In genomic region chr9:126838895-126839294, GRCh38 we compare ENCODE assay signal across 20 cellular contexts. TPM values are rescaled to one million over a fixed set of nuclear protein-coding genes. Genes with fewer than 3 reads are reported as not detected.
A peak's percentile ranks its signal among the peaks of the same experiment; 100 is the strongest.
DNase-seq lines count a peak whose midpoint lies in the region; ATAC-seq lines count a peak whose summit lies in the region.
"Had no signal": no experiment of that assay in that cellular context is flagged by ENCODE, and none has a peak within 500 bp of the region (broad histone marks: within the 10 kb centered on the region; RNA-seq: fewer than 3 reads in every experiment).

No MANE protein-coding gene starts in this region.

- H3K27ac Mint-ChIP-seq in activated T-cell treated with anti-CD3 and anti-CD28 coated beads, Interleukin-2, amount 50 U/mL, for 72 hours: peak overlapping the region; percentile 36
- H3K27ac Mint-ChIP-seq in activated T-helper 2 cell treated with anti-CD3 and anti-CD28 coated beads, Interferon-gamma antibody, Interleukin-2, Interleukin-4, amounts not matched to agents 10 μg/mL and 5 μg/mL and 100 μg/mL, durations not matched to agents 14 hours and 24 hours and 36 hours: peak overlapping the region; percentile 24

- H3K9me3 Mint-ChIP-seq in activated T-cell treated with anti-CD3 and anti-CD28 coated beads, Interleukin-2, amount 50 U/mL, for 72 hours: no peaks in the 10 kb centered on the region
- H3K9me3 Mint-ChIP-seq in activated T-helper 2 cell treated with anti-CD3 and anti-CD28 coated beads, Interferon-gamma antibody, Interleukin-2, Interleukin-4, amounts not matched to agents 10 μg/mL and 5 μg/mL and 100 μg/mL, durations not matched to agents 14 hours and 24 hours and 36 hours: no peaks in the 10 kb centered on the region
- H3K9me3 Mint-ChIP-seq: neural crest cell had no signal

- peak; percentile 47 to 57 for DNase-seq in activated T-cell treated with anti-CD3 and anti-CD28 coated beads, Interleukin-2, amount 50 U/mL, for 72 hours
- no peak for DNase-seq in activated T-cell treated with anti-CD3 and anti-CD28 coated beads, Interleukin-2, amount 50 U/mL, for 48 hours
- DNase-seq in activated T-helper 2 cell treated with anti-CD3 and anti-CD28 coated beads, Interferon-gamma antibody, Interleukin-2, Interleukin-4, amounts not matched to agents 10 μg/mL and 5 μg/mL and 100 μg/mL, durations not matched to agents 14 hours and 24 hours and 36 hours (ENCODE audit: low spot score): no peak
- peak; percentile 51 for DNase-seq in superior temporal gyrus (ENCODE audit: extremely low spot score)
- no peak for DNase-seq in stimulated activated CD4-positive, alpha-beta T cell treated with anti-CD3 and anti-CD28 coated beads, Interleukin-12 subunit alpha, Interleukin-12 subunit beta, amount 100 ng/mL, for 4 hours
- DNase-seq in NCI-H524 (lab: John Stamatoyannopoulos, UW): no peak
- DNase-seq: ACHN; activated CD4-positive, alpha-beta T cell treated with anti-CD3 and anti-CD28 coated beads, Interleukin-2, amount 50 U/mL, for 4 hours; activated naive CD4-positive, alpha-beta T cell treated with Interleukin-2 at 50 U/mL for 16 hours; brain microvascular endothelial cell; COR-L47; foreskin melanocyte; lower lobe of right lung; NK-92 treated with Interleukin-12 subunit alpha and Interleukin-12 subunit beta, amount 100 ng/mL, for 24 hours; stimulated activated CD4-positive, alpha-beta T cell treated with anti-CD3 and anti-CD28 coated beads, Interleukin-2, amount 100 ng/mL, for 24 hours had no signal

- intact Hi-C loops in activated T-helper 2 cell treated with anti-CD3 and anti-CD28 coated beads, Interferon-gamma antibody, Interleukin-2, Interleukin-4, amounts not matched to agents 10 μg/mL and 5 μg/mL and 100 μg/mL, durations not matched to agents 14 hours and 24 hours and 36 hours (cut with micrococcal nuclease): no loop called here

- H3K4me1 Mint-ChIP-seq in activated T-cell treated with anti-CD3 and anti-CD28 coated beads, Interleukin-2, amount 50 U/mL, for 72 hours (ENCODE audit: low read depth): peaks cover 63% of the 10 kb centered on the region
- peaks cover 43% of the 10 kb centered on the region for H3K4me1 Mint-ChIP-seq in activated T-helper 2 cell treated with anti-CD3 and anti-CD28 coated beads, Interferon-gamma antibody, Interleukin-2, Interleukin-4, amounts not matched to agents 10 μg/mL and 5 μg/mL and 100 μg/mL, durations not matched to agents 14 hours and 24 hours and 36 hours (ENCODE audit: low read depth)

- H3K27me3 Mint-ChIP-seq in activated T-cell treated with anti-CD3 and anti-CD28 coated beads, Interleukin-2, amount 50 U/mL, for 72 hours (ENCODE audit: low read depth): no peaks in the 10 kb centered on the region
- H3K27me3 Mint-ChIP-seq in activated T-helper 2 cell treated with anti-CD3 and anti-CD28 coated beads, Interferon-gamma antibody, Interleukin-2, Interleukin-4, amounts not matched to agents 10 μg/mL and 5 μg/mL and 100 μg/mL, durations not matched to agents 14 hours and 24 hours and 36 hours (ENCODE audit: low read depth): no peaks in the 10 kb centered on the region

- ATAC-seq in activated T-cell treated with anti-CD3 and anti-CD28 coated beads, Interleukin-2, amount 50 U/mL, for 72 hours (replicated peaks in 1 of 2): peak; percentile 76
- ATAC-seq in GM19463 (IDR thresholded peaks at IDR 0.05; ENCODE audit: unreplicated experiment) (peak; percentile 69), HG03280 (IDR thresholded peaks at IDR 0.05; ENCODE audit: unreplicated experiment) (no peak)
- ATAC-seq: HepG2, Right ventricle myocardium inferior had no signal

- peak overlapping the region; percentile 49 to 69 for H3K4me3 Mint-ChIP-seq in activated T-cell treated with anti-CD3 and anti-CD28 coated beads, Interleukin-2, amount 50 U/mL, for 72 hours
- no peak overlapping the region for H3K4me3 Mint-ChIP-seq in activated T-helper 2 cell treated with anti-CD3 and anti-CD28 coated beads, Interferon-gamma antibody, Interleukin-2, Interleukin-4, amounts not matched to agents 10 μg/mL and 5 μg/mL and 100 μg/mL, durations not matched to agents 14 hours and 24 hours and 36 hours (ENCODE audit: low read depth)
- H3K4me3 Mint-ChIP-seq: neural crest cell had no signal

- peaks cover 2 to 11% of the 10 kb centered on the region in 2 donors for H3K36me3 Mint-ChIP-seq in activated T-cell treated with anti-CD3 and anti-CD28 coated beads, Interleukin-2, amount 50 U/mL, for 72 hours (ENCODE audit: insufficient read depth in 2 of 2)
- peaks cover 37% of the 10 kb centered on the region for H3K36me3 Mint-ChIP-seq in activated T-helper 2 cell treated with anti-CD3 and anti-CD28 coated beads, Interferon-gamma antibody, Interleukin-2, Interleukin-4, amounts not matched to agents 10 μg/mL and 5 μg/mL and 100 μg/mL, durations not matched to agents 14 hours and 24 hours and 36 hours (ENCODE audit: low read depth)

RNA-seq across cellular contexts. Expression of gene ZBTB34, which starts 21.5 kb away (rescaled TPM):
- total RNA-seq in activated T-cell treated with anti-CD3 and anti-CD28 coated beads, Interleukin-2, amount 50 U/mL, for 72 hours: 1 to 10 TPM; 7.1 to 8.1 TPM
- total RNA-seq in activated T-helper 2 cell treated with anti-CD3 and anti-CD28 coated beads, Interferon-gamma antibody, Interleukin-2, Interleukin-4, amounts not matched to agents 10 μg/mL and 5 μg/mL and 100 μg/mL, durations not matched to agents 14 hours and 24 hours and 36 hours: 6.7 and 7.2 TPM in 2 replicates

RNA-seq across cellular contexts. Expression of gene ZBTB43, which starts 34.1 kb away (rescaled TPM):
- total RNA-seq in activated T-cell treated with anti-CD3 and anti-CD28 coated beads, Interleukin-2, amount 50 U/mL, for 72 hours: 10 to 100 TPM; 30.2 to 66.2 TPM
- total RNA-seq in activated T-helper 2 cell treated with anti-CD3 and anti-CD28 coated beads, Interferon-gamma antibody, Interleukin-2, Interleukin-4, amounts not matched to agents 10 μg/mL and 5 μg/mL and 100 μg/mL, durations not matched to agents 14 hours and 24 hours and 36 hours: 16.4 and 22.3 TPM in 2 replicates

Comparison
In these comparisons a context has a peak if more than half of its experiments do, and no peak if none do; other contexts are left out.
1. DNase-seq: peak in activated T-cell treated with anti-CD3 and anti-CD28 coated beads, Interleukin-2, amount 50 U/mL, for 72 hours (2 of 2) and superior temporal gyrus (single experiment); none in activated T-cell treated with anti-CD3 and anti-CD28 coated beads, Interleukin-2, amount 50 U/mL, for 48 hours (0 of 2), activated T-helper 2 cell treated with anti-CD3 and anti-CD28 coated beads, Interferon-gamma antibody, Interleukin-2, Interleukin-4, amounts not matched to agents 10 μg/mL and 5 μg/mL and 100 μg/mL, durations not matched to agents 14 hours and 24 hours and 36 hours (single experiment), stimulated activated CD4-positive, alpha-beta T cell treated with anti-CD3 and anti-CD28 coated beads, Interleukin-12 subunit alpha, Interleukin-12 subunit beta, amount 100 ng/mL, for 4 hours (single experiment) and NCI-H524 (0 of 2).